ENCODE assay signal across 16 cellular contexts in the genomic region with DNA sequence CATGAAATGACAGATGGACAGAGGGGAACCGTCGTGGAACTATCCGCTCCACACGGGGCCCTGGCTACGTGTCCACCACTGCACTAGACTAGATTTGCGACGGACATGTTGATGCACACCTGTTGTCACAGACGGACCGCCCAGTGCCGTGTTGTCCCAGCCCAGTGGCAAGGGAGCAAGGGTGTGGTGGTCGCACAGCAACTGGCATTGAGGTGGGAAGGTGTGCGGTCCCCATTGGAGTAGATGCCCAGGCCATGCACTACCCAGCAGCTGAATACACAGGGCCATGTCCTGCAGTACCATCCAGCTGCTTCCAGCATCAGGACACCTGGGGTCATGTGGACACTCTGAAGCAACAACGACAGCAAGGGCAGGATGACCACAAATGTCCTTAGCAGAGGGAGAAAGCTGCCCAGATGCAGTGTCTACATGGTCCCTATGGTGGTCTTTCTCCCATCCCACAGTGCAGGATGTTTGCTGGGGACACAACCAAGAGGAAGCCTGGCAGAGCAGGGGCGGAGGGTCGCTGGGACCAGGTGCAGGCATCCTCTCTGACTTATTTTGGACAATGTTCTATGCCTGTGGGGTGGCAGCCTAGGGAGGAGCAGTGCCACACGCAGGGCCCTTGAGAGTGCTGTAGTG.
A peak's percentile ranks its signal among the peaks of the same experiment; 100 is the strongest.
DNase-seq lines count a peak whose midpoint lies in the region; ATAC-seq and TF ChIP-seq lines count a peak whose summit lies in the region.
"Had no signal": no experiment of that assay in that cellular context is flagged by ENCODE, and none has a peak within 500 bp of the region (broad histone marks: within the 10 kb centered on the region; RNA-seq: fewer than 3 reads in every experiment).

No MANE protein-coding gene starts in this region.

- H3K27me3 Mint-ChIP-seq in central memory CD8-positive, alpha-beta T cell: peaks cover 86% of the 10 kb centered on the region

- H3K36me3 ChIP-seq in HEK293 (ENCODE audit: control insufficient read depth in 2 of 2, insufficient read depth in 1 of 2, low read length in 2 of 2) (peaks cover 0 to 8% of the 10 kb centered on the region in 2 experiments; a peak in 1 of 3 replicates), muscle layer of colon (ENCODE audit: insufficient read depth, low read length) (peaks cover 4% of the 10 kb centered on the region)

- CTCF ChIA-PET in HEK293 (lab: Yijun Ruan, JAX): interaction anchor here (0.6 to 6.0 kb wide), 25 partner anchors 8 to 698 kb away, joined by 3 to 135 read pairs (median 6); no protein-coding TSS in a partner anchor

- H3K9me3 ChIP-seq in HEK293 (ENCODE audit: control insufficient read depth, insufficient read depth, low read depth, low read length): no peaks in the 10 kb centered on the region
- H3K9me3 ChIP-seq in muscle layer of colon (ENCODE audit: low read length): no peaks in the 10 kb centered on the region

- no peaks in the 10 kb centered on the region for H3K36me3 Mint-ChIP-seq in central memory CD8-positive, alpha-beta T cell (ENCODE audit: insufficient read depth)
- H3K36me3 Mint-ChIP-seq: activated naive CD8-positive, alpha-beta T cell treated with anti-CD3 and anti-CD28 coated beads, Interleukin-2, amount 10 ng/mL, durations not matched to agents 7 days and 5 days; memory B cell; natural killer cell treated with Interleukin-12 subunit alpha and Interleukin-12 subunit beta and Interleukin-15 and Interleukin-18, amount 100 ng/mL, for 72 hours had no signal

- DNase-seq in central memory CD8-positive, alpha-beta T cell (ENCODE audit: low spot score in 2 of 2): no peak
- DNase-seq in ACHN (no peak), foreskin fibroblast (no peak)
- DNase-seq in activated CD4-positive, alpha-beta T cell treated with anti-CD3 and anti-CD28 coated beads, Interleukin-2, amount 50 U/mL, for 1 hour: no peak
- DNase-seq: activated CD4-positive, alpha-beta T cell treated with anti-CD3 and anti-CD28 coated beads for 4 hours; activated naive CD8-positive, alpha-beta T cell treated with anti-CD3 and anti-CD28 coated beads, Interleukin-2, amount 10 ng/mL, durations not matched to agents 7 days and 5 days; effector CD4-positive, alpha-beta T cell; MM.1S; NCI-H1436 treated with DMSO at 0.1 percent for 48 hours; NCI-H526 treated with DMSO at 0.1 percent for 48 hours had no signal

- no peak overlapping the region for H3K4me3 ChIP-seq in HEK293 (ENCODE audit: low read depth, low read length)
- H3K4me3 ChIP-seq in muscle layer of colon (ENCODE audit: low read depth in 1 of 2, low read length in 2 of 2): peak overlapping the region in 1 of 2 donors; percentile 45
- no peak overlapping the region for H3K4me3 ChIP-seq in foreskin fibroblast (ENCODE audit: low read depth in 1 of 2, low read length in 2 of 2)

- H3K4me3 Mint-ChIP-seq in central memory CD8-positive, alpha-beta T cell: peak overlapping the region; percentile 55
- H3K4me3 Mint-ChIP-seq: activated naive CD8-positive, alpha-beta T cell treated with anti-CD3 and anti-CD28 coated beads, Interleukin-2, amount 10 ng/mL, durations not matched to agents 7 days and 5 days; memory B cell had no signal

- H3K4me1 ChIP-seq in HEK293 (ENCODE audit: control insufficient read depth, insufficient read depth, low read length) (no peaks in the 10 kb centered on the region), muscle layer of colon (ENCODE audit: insufficient read depth, low read length) (peaks cover 34% of the 10 kb centered on the region)

- peak overlapping the region; percentile 13 for H3K9ac ChIP-seq in muscle layer of colon (ENCODE audit: low read length)

- peaks cover 11% of the 10 kb centered on the region for H3K4me1 Mint-ChIP-seq in central memory CD8-positive, alpha-beta T cell

- no peak for ATAC-seq in central memory CD8-positive, alpha-beta T cell (replicated peaks; ENCODE audit: extremely low read depth, poor library complexity, severe bottlenecking)

- H3K27ac ChIP-seq in HEK293 (ENCODE audit: extremely low read depth, low read depth, low read length): no peak overlapping the region
- no peak overlapping the region for H3K27ac ChIP-seq in muscle layer of colon (ENCODE audit: low read depth, low read length)
- H3K27ac ChIP-seq: HL-60 had no signal

- H3K27me3 ChIP-seq in muscle layer of colon (ENCODE audit: control insufficient read depth in 1 of 2, insufficient read depth in 2 of 2, low read length in 2 of 2): peaks cover 0 to 4% of the 10 kb centered on the region in 2 donors

- H3K27ac Mint-ChIP-seq in central memory CD8-positive, alpha-beta T cell (ENCODE audit: low read depth): no peak overlapping the region
- H3K27ac Mint-ChIP-seq: activated naive CD8-positive, alpha-beta T cell treated with anti-CD3 and anti-CD28 coated beads, Interleukin-2, amount 10 ng/mL, durations not matched to agents 7 days and 5 days; activated T-helper 2 cell treated with anti-CD3 and anti-CD28 coated beads, Interferon-gamma antibody, Interleukin-2, Interleukin-4, amounts not matched to agents 10 μg/mL and 5 μg/mL and 100 μg/mL, durations not matched to agents 14 hours and 24 hours and 36 hours; memory B cell; natural killer cell treated with Interleukin-12 subunit alpha and Interleukin-12 subunit beta and Interleukin-15 and Interleukin-18, amount 100 ng/mL, for 72 hours had no signal

- in situ Hi-C loops in ACHN (cut with HindIII; ENCODE audit: low pct_ligation_motif_present, low pct_unique_long_range_greater_than_20kb, low sequenced_read_pairs): no loop called here

- no peaks in the 10 kb centered on the region for H3K9me3 Mint-ChIP-seq in central memory CD8-positive, alpha-beta T cell
- H3K9me3 Mint-ChIP-seq: activated naive CD8-positive, alpha-beta T cell treated with anti-CD3 and anti-CD28 coated beads, Interleukin-2, amount 10 ng/mL, durations not matched to agents 7 days and 5 days; activated T-helper 2 cell treated with anti-CD3 and anti-CD28 coated beads, Interferon-gamma antibody, Interleukin-2, Interleukin-4, amounts not matched to agents 10 μg/mL and 5 μg/mL and 100 μg/mL, durations not matched to agents 14 hours and 24 hours and 36 hours; memory B cell; natural killer cell treated with Interleukin-12 subunit alpha and Interleukin-12 subunit beta and Interleukin-15 and Interleukin-18, amount 100 ng/mL, for 72 hours had no signal

- POLR2A ChIA-PET in HEK293 (lab: Yijun Ruan, JAX): interaction anchor here (2.3 kb wide), 1 partner anchor 266 kb away, joined by 15 read pairs; no protein-coding TSS in a partner anchor

- TF ChIP-seq CTCF in HEK293 (tag by site-specific recombination; IDR thresholded peaks at IDR 0.05): no peak
- TF ChIP-seq CTCF in foreskin fibroblast (IDR thresholded peaks at IDR 0.05; ENCODE audit: low read depth, low read length): no peak

TF ChIP-seq in HEK293, 187 proteins besides CTCF, POLR2A, EP300 and RAD21:
- TF ChIP-seq SCRT2 (tag by site-specific recombination; IDR thresholded peaks at IDR 0.05) (0 out of 2 replicates have a peak, but pooled peaks have one; percentile 16), ZNF266 (tag by site-specific recombination; IDR thresholded peaks at IDR 0.05; ENCODE audit: low read depth) (no peak)
